ENCODE assay signal across 8 cellular contexts in genomic region chr15:43903864-43904290, GRCh38.
A peak's percentile ranks its signal among the peaks of the same experiment; 100 is the strongest.
DNase-seq lines count a peak whose midpoint lies in the region; ATAC-seq and TF ChIP-seq lines count a peak whose summit lies in the region.

No MANE protein-coding gene starts in this region.

- TF ChIP-seq POLR2A in esophagus muscularis mucosa (IDR thresholded peaks at IDR 0.05; ENCODE audit: low read depth), result no peak

- intact Hi-C loops in OCI-LY7 (cut with micrococcal nuclease; ENCODE audit: unreplicated experiment), result loop anchor here (1.0 to 5.0 kb wide), 3 partner anchors 163 to 415 kb away; no protein-coding TSS in a partner anchor
- intact Hi-C loops in esophagus muscularis mucosa (cut with DNase I), result loop anchor here (5.0 to 10.0 kb wide), 2 partner anchors 163 to 311 kb away; no protein-coding TSS in a partner anchor

- no peaks in the 10 kb centered on the region for H3K79me2 ChIP-seq in OCI-LY7 (ENCODE audit: insufficient read depth, low read depth, low read length)

- no peak for ATAC-seq in HG02588 (IDR thresholded peaks at IDR 0.05; ENCODE audit: unreplicated experiment)

- H3K27me3 Mint-ChIP-seq in HFFc6 (ENCODE audit: insufficient read depth) (peaks cover 2% of the 10 kb centered on the region), nephron (ENCODE audit: low read depth) (no peaks in the 10 kb centered on the region)

- H3K4me3 Mint-ChIP-seq in HFFc6 (peak overlapping the region; percentile 43), nephron (no peak overlapping the region)

- no peaks in the 10 kb centered on the region for H4K20me1 ChIP-seq in OCI-LY7 (ENCODE audit: insufficient read depth, low read length)

- H3K9me3 Mint-ChIP-seq in HFFc6, result no peaks in the 10 kb centered on the region
- no peaks in the 10 kb centered on the region for H3K9me3 Mint-ChIP-seq in nephron

- H3K4me1 ChIP-seq in OCI-LY7 (ENCODE audit: insufficient read depth, low read length, poor library complexity, severe bottlenecking) (peaks cover 3% of the 10 kb centered on the region), esophagus muscularis mucosa (peaks cover 0 to 5% (median 0%) of the 10 kb centered on the region in 4 donors)

- no peak overlapping the region for H3K27ac ChIP-seq in OCI-LY7 (ENCODE audit: low read depth, low read length, poor library complexity, severe bottlenecking)
- H3K27ac ChIP-seq in esophagus muscularis mucosa (replicated peaks in 1 of 4), result no peak overlapping the region

- peaks cover 15% of the 10 kb centered on the region for H3K4me1 Mint-ChIP-seq in HFFc6 (ENCODE audit: low read depth)
- peaks cover 5% of the 10 kb centered on the region for H3K4me1 Mint-ChIP-seq in nephron

- H3K36me3 Mint-ChIP-seq in HFFc6 (ENCODE audit: low read depth) (no peaks in the 10 kb centered on the region), nephron (ENCODE audit: low read depth) (no peaks in the 10 kb centered on the region)

- H3K9me3 ChIP-seq in OCI-LY7 (ENCODE audit: low read length) (no peaks in the 10 kb centered on the region), esophagus muscularis mucosa (no peaks in the 10 kb centered on the region)

- CTCF ChIA-PET in OCI-LY7 (lab: Charles Lee; ENCODE audit: unreplicated experiment), result interaction anchor here (0.7 kb wide), 1 partner anchor 317 kb away, joined by 3 read pairs; no protein-coding TSS in a partner anchor

- TF ChIP-seq CTCF in HFFc6 (IDR thresholded peaks at IDR 0.05) (peak; percentile 99), OCI-LY7 (conservative IDR thresholded peaks at IDR 0.05; ENCODE audit: low read length) (peak; percentile 93), esophagus muscularis mucosa (IDR thresholded peaks at IDR 0.05) (peak; percentile 67 to 80 (median 75)), nephron (IDR thresholded peaks at IDR 0.05; ENCODE audit: unreplicated experiment in 3 of 3) (peak; percentile 87 to 90 (median 89))

- DNase-seq in COR-L47 (lab: John Stamatoyannopoulos, UW) (peak; percentile 45), HFFc6 (peak; percentile 29), OCI-LY7 (ENCODE audit: low spot score) (peak; percentile 78), activated T-cell treated with anti-CD3 and anti-CD28 coated beads for 24 hours (ENCODE audit: low read depth) (peak; percentile 52), esophagus muscularis mucosa (ENCODE audit: extremely low spot score) (no peak), superior temporal gyrus (ENCODE audit: extremely low spot score) (peak; percentile 86)

- no peaks in the 10 kb centered on the region for H3K9me2 ChIP-seq in OCI-LY7 (ENCODE audit: insufficient read depth, low read length)

- no peak overlapping the region; the same call in 1 of the 2 replicates for H3K4me2 ChIP-seq in OCI-LY7 (ENCODE audit: low read length)

- POLR2A ChIA-PET in OCI-LY7 (lab: Charles Lee), result no interaction called here

- no peak for TF ChIP-seq EP300 in esophagus muscularis mucosa (IDR thresholded peaks at IDR 0.05)

- 14% methylated on average over 8 of the region's 8 CpGs for WGBS in esophagus muscularis mucosa

- peak overlapping the region; percentile 30; the same call in 1 of the 2 replicates for H3K27ac Mint-ChIP-seq in HFFc6
- H3K27ac Mint-ChIP-seq in nephron, result peak overlapping the region in 1 of 3 experiments; percentile 23

- H3K36me3 ChIP-seq in OCI-LY7 (ENCODE audit: insufficient read depth, low read length), result no peaks in the 10 kb centered on the region
- H3K36me3 ChIP-seq in esophagus muscularis mucosa, result no peaks in the 10 kb centered on the region

- H3K4me3 ChIP-seq in OCI-LY7 (ENCODE audit: low read depth, low read length, poor library complexity, severe bottlenecking) (no peak overlapping the region), esophagus muscularis mucosa (no peak overlapping the region)

- BruUV-seq in OCI-LY7 (replicated peaks; lab: Mats Ljungman, UMichigan), result no TSS peak

- H2AFZ ChIP-seq in OCI-LY7 (ENCODE audit: low read length), result no peak overlapping the region

- H3K27me3 ChIP-seq in esophagus muscularis mucosa, result no peaks in the 10 kb centered on the region
